22 cellular contexts compared by ENCODE assay signal in the genomic region with DNA sequence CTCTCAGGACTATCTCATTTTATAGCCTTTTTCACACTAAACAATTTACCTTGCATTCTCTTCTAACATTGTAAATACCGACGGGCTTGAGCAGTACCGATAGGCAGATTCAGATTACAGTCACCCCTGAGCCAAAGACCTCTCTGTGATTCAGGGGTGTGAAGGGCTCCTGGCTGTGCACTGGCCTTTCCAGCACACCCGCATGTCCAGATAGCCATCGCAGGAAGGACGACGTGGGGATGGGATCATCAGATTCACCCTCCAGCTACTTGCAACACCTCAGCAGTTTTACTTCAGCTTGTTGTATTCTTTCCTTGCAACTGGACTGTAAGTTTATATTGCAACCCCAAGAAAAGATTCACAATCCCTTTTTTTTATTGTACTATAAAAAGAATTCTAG.
"Had no signal": no experiment of that assay in that cellular context is flagged by ENCODE, and none has a peak within 500 bp of the region (broad histone marks: within the 10 kb centered on the region; RNA-seq: fewer than 3 reads in every experiment).

No MANE protein-coding gene starts in this region.

- H3K36me3 ChIP-seq: MG63 had no signal

- H3K9me3 ChIP-seq: MG63, SK-N-SH had no signal

- H3K9ac ChIP-seq: SK-N-SH had no signal

- H3K27me3 ChIP-seq: MG63 had no signal

- H3K4me3 ChIP-seq: MG63 had no signal

- H3K27ac ChIP-seq: RWPE1 had no signal

- H3K4me2 ChIP-seq: SK-N-SH had no signal

- DNase-seq: KBM-7, MG63, NCI-H1092, NCI-H1105 treated with DMSO at 0.1 percent for 48 hours, NCI-H1417 treated with DMSO at 0.1 percent for 48 hours, NCI-H146, NCI-H1694 treated with DMSO at 0.1 percent for 48 hours, NCI-H1930, NCI-H2081, NCI-H2107, NCI-H2171, NCI-H226, NCI-H446, NCI-H510A, NCI-H524 treated with DMSO at 0.1 percent for 48 hours, NCI-H69, NCI-H774, SHP77, SK-N-SH, SW 1271 had no signal

- FAIRE-seq: RCC 7860 had no signal
